25 cellular contexts compared by ENCODE assay signal in genomic region chr17:37802061-37802460, GRCh38. TPM values are rescaled to one million over a fixed set of nuclear protein-coding genes. Genes with fewer than 3 reads are reported as not detected.
"Had no signal": no experiment of that assay in that cellular context is flagged by ENCODE, and none has a peak within 500 bp of the region (broad histone marks: within the 10 kb centered on the region; RNA-seq: fewer than 3 reads in every experiment).

No MANE protein-coding gene starts in this region.

- ATAC-seq: activated CD4-positive, CD25-positive, alpha-beta regulatory T cell treated with anti-CD3 and anti-CD28 coated beads, Interleukin-2, amount 50 U/mL, for 24 hours; activated CD8-positive, alpha-beta memory T cell treated with anti-CD3 and anti-CD28 coated beads, Interleukin-2, amount 10 ng/mL, durations not matched to agents 7 days and 5 days; activated CD8-positive, alpha-beta T cell treated with anti-CD3 and anti-CD28 coated beads for 36 hours; activated T-helper 17 cell treated with anti-CD3 and anti-CD28 coated beads, Interleukin-2, amount 50 U/mL, for 72 hours; esophagus mucosa; natural killer cell had no signal

- H3K27me3 ChIP-seq: ascending aorta, testis, vagina had no signal

- DNase-seq: activated CD4-positive, alpha-beta T cell treated with anti-CD3 and anti-CD28 coated beads, Interleukin-2, amount 10 ng/mL, durations not matched to agents 24 days and 14 days; activated CD8-positive, alpha-beta memory T cell treated with anti-CD3 and anti-CD28 coated beads, Interleukin-2, amount 10 ng/mL, durations not matched to agents 7 days and 5 days; activated CD8-positive, alpha-beta T cell treated with anti-CD3 and anti-CD28 coated beads for 36 hours; activated T-cell treated with anti-CD3 and anti-CD28 coated beads for 4 hours; central memory CD4-positive, alpha-beta T cell; effector memory CD4-positive, alpha-beta T cell; foreskin melanocyte; kidney; left ventricle myocardium inferior; natural killer cell; retina; sigmoid colon; stimulated activated CD4-positive, alpha-beta T cell treated with anti-CD3 and anti-CD28 coated beads, Interleukin-2, amount 100 ng/mL, for 48 hours; stimulated activated CD8-positive, alpha-beta memory T cell treated with anti-CD3 and anti-CD28 coated beads, Interleukin-4, amount 100 ng/mL, for 48 hours; stimulated activated naive CD4-positive, alpha-beta T cell; testis; trophoblast cell had no signal

- H3K4me3 ChIP-seq: ascending aorta, left ventricle myocardium inferior, sigmoid colon, testis, vagina had no signal

- H3K4me1 ChIP-seq: ascending aorta, left ventricle myocardium inferior, sigmoid colon, testis, vagina had no signal

- H3K9me3 ChIP-seq: ascending aorta, left ventricle myocardium inferior, sigmoid colon, testis, vagina had no signal

- H3K36me3 ChIP-seq: ascending aorta, left ventricle myocardium inferior, sigmoid colon, vagina had no signal

- H3K27ac ChIP-seq: ascending aorta, left ventricle myocardium inferior, sigmoid colon, testis, vagina had no signal

RNA-seq across cellular contexts. Expression of gene HNF1B, which starts 57.2 kb away (rescaled TPM):
- total RNA-seq: ascending aorta, dermis microvascular lymphatic vessel endothelial cell, endothelial cell of umbilical vein, esophagus mucosa, left ventricle myocardium inferior, lung microvascular endothelial cell, natural killer cell, vagina had no signal
